ENCODE assay signal across 28 cellular contexts in the genomic region with DNA sequence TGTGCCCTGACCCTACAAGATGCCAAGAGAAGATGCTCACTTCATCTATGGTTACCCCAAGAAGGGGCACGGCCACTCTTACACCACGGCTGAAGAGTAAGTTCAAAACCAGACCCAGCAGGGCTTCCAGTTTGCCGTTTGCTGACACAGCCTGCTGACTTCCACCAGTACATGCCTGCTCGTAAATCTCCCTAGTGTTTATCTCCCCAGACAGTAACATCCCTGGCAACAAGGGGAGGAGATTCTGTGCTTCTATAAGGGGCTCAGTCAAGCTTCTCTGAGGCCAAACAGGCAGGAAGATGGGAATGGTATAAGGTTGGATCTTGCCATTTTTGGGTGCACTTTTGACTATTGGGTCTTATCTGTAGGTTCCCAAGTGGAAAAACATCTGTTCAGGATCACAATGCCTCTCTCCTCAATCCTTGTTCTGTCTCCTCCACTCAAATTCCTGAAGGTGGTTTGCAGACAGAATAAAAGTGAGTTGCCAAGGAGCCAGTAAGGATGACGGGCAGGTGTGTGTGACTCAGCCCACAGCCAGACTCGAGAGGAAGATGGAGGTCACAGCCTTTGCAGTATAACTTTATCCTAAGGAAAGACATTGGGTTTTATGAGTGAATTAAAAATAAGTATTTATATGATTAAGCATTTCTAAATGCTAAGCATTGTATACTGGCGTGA. TPM values are rescaled to one million over a fixed set of nuclear protein-coding genes. Genes with fewer than 3 reads are reported as not detected.
DNase-seq lines count a peak whose midpoint lies in the region; ATAC-seq, FAIRE-seq and TF ChIP-seq lines count a peak whose summit lies in the region.
"Had no signal": no experiment of that assay in that cellular context is flagged by ENCODE, and none has a peak within 500 bp of the region (broad histone marks: within the 10 kb centered on the region; RNA-seq: fewer than 3 reads in every experiment).

No MANE protein-coding gene starts in this region.

- H3K27ac Mint-ChIP-seq in nephron = peak overlapping the region; percentile 4 to 44 (median 8)
- H3K27ac Mint-ChIP-seq in neural progenitor cell = no peak overlapping the region
- H3K27ac Mint-ChIP-seq: activated naive CD4-positive, alpha-beta T cell treated with anti-CD3 and anti-CD28 coated beads, Interleukin-2, amount 50 U/mL, for 24 hours; activated T-helper 1 cell treated with anti-CD3 and anti-CD28 coated beads, Interleukin-12 subunit alpha, Interleukin-12 subunit beta, Interleukin-2, Interleukin-4 antibody, amounts not matched to agents 30 ng/mL and 10 ng/mL and 1 ng/mL, durations not matched to agents 14 hours and 24 hours and 36 hours; endodermal cell had no signal

- no peak overlapping the region for H3K9ac ChIP-seq in K562 (ENCODE audit: insufficient read depth in 1 of 2, low read depth in 2 of 2, low read length in 2 of 2)
- H3K9ac ChIP-seq in neural progenitor cell = no peak overlapping the region
- H3K9ac ChIP-seq: BLaER1 treated with 17β-estradiol and CSF1 and Interleukin-3, amounts not matched to agents 10 nM and 100 nM; KMS-11 had no signal

- no peak overlapping the region for H3K4me3 ChIP-seq in K562
- no peak overlapping the region for H3K4me3 ChIP-seq in neural progenitor cell
- H3K4me3 ChIP-seq: BLaER1 treated with 17β-estradiol and CSF1 and Interleukin-3, amounts not matched to agents 10 nM and 100 nM; body of pancreas; coronary artery; heart left ventricle; mucosa of descending colon; sigmoid colon; upper lobe of left lung had no signal

- H3K36me3 ChIP-seq in K562 (ENCODE audit: control insufficient read depth, insufficient read depth, low read length) (no peaks in the 10 kb centered on the region), neural progenitor cell (no peaks in the 10 kb centered on the region)

- H3K4me1 ChIP-seq in K562 (replicated peaks in 1 of 2; ENCODE audit: control insufficient read depth in 2 of 2, insufficient read depth in 2 of 2, low read length in 2 of 2) = peaks cover 0 to 14% of the 10 kb centered on the region in 2 experiments; a peak in 3 of 5 replicates
- H3K4me1 ChIP-seq in neural progenitor cell = no peaks in the 10 kb centered on the region
- H3K4me1 ChIP-seq: BLaER1 treated with 17β-estradiol and CSF1 and Interleukin-3, amounts not matched to agents 10 nM and 100 nM; body of pancreas; upper lobe of left lung had no signal

- H3K9me3 Mint-ChIP-seq in nephron (no peaks in the 10 kb centered on the region), neural progenitor cell (no peaks in the 10 kb centered on the region)
- H3K9me3 Mint-ChIP-seq: activated naive CD4-positive, alpha-beta T cell treated with anti-CD3 and anti-CD28 coated beads, Interleukin-2, amount 50 U/mL, for 24 hours; activated T-helper 1 cell treated with anti-CD3 and anti-CD28 coated beads, Interleukin-12 subunit alpha, Interleukin-12 subunit beta, Interleukin-2, Interleukin-4 antibody, amounts not matched to agents 30 ng/mL and 10 ng/mL and 1 ng/mL, durations not matched to agents 14 hours and 24 hours and 36 hours; endodermal cell; neural crest cell had no signal

- POLR2A ChIA-PET in K562 (lab: Yijun Ruan, JAX) = interaction anchor here (1.0 kb wide), 1 partner anchor 13 kb away, joined by 6 read pairs; no protein-coding TSS in a partner anchor

- H3K79me2 ChIP-seq in K562 (ENCODE audit: control insufficient read depth, insufficient read depth, low read length) (no peaks in the 10 kb centered on the region), neural progenitor cell (ENCODE audit: low read depth) (no peaks in the 10 kb centered on the region)

- TF ChIP-seq POLR2A in K562 (conservative IDR thresholded peaks at IDR 0.05) = no peak

- no peaks in the 10 kb centered on the region for H3K9me1 ChIP-seq in K562 (ENCODE audit: control insufficient read depth, insufficient read depth, low read length)

- H3K4me2 ChIP-seq in K562 (ENCODE audit: insufficient read depth, low read length) (peak overlapping the region; percentile 51), neural progenitor cell (no peak overlapping the region)
- H3K4me2 ChIP-seq: BLaER1 treated with 17β-estradiol and CSF1 and Interleukin-3, amounts not matched to agents 10 nM and 100 nM; KMS-11 had no signal

- H4K20me1 ChIP-seq in K562 (replicated peaks; ENCODE audit: control insufficient read depth, insufficient read depth, low read length) = no peaks in the 10 kb centered on the region
- H4K20me1 ChIP-seq in neural progenitor cell (ENCODE audit: low read depth) = no peaks in the 10 kb centered on the region
- H4K20me1 ChIP-seq: BLaER1 treated with 17β-estradiol and CSF1 and Interleukin-3, amounts not matched to agents 10 nM and 100 nM had no signal

- H2AFZ ChIP-seq in K562 (ENCODE audit: low read depth, low read length) (peak overlapping the region; percentile 48), neural progenitor cell (replicated peaks) (no peak overlapping the region)

- no peaks in the 10 kb centered on the region for H3K9me3 ChIP-seq in K562 (replicated peaks; ENCODE audit: control insufficient read depth, insufficient read depth, low read depth, low read length)
- no peaks in the 10 kb centered on the region for H3K9me3 ChIP-seq in neural progenitor cell (ENCODE audit: low read depth)
- H3K9me3 ChIP-seq: BLaER1 treated with 17β-estradiol and CSF1 and Interleukin-3, amounts not matched to agents 10 nM and 100 nM; body of pancreas; heart left ventricle; mucosa of descending colon; sigmoid colon; upper lobe of left lung had no signal

- peak; percentile 85 for FAIRE-seq in K562 (lab: Jason Lieb, UNC)
- FAIRE-seq: TTC549 had no signal

- DNase-seq in NCI-H82 (lab: John Stamatoyannopoulos, UW) (peak; percentile 16), NCI-H82 treated with DMSO at 0.1 percent for 48 hours (lab: John Stamatoyannopoulos, UW; ENCODE audit: unreplicated experiment) (no peak), NCI-H2227 (lab: John Stamatoyannopoulos, UW; ENCODE audit: unreplicated experiment) (peak; percentile 38), K562 (ENCODE audit: extremely low read depth in 1 of 4, low spot score in 3 of 4) (peak in 2 of 4 experiments; percentile 64 to 66), EL (no peak), neural progenitor cell (ENCODE audit: low spot score) (no peak)
- no peak for DNase-seq in activated CD8-positive, alpha-beta memory T cell treated with anti-CD3 and anti-CD28 coated beads, Interleukin-2, amount 50 U/mL, for 48 hours
- DNase-seq: activated CD4-positive, alpha-beta T cell treated with anti-CD3 and anti-CD28 coated beads for 4 hours; body of pancreas; endodermal cell; heart left ventricle; mucosa of descending colon; MV-4-11; NCI-H187; posterior cingulate gyrus; sigmoid colon; stimulated activated CD4-positive, alpha-beta T cell treated with anti-CD3 and anti-CD28 coated beads, Interleukin-15, amount 100 ng/mL, for 24 hours; stimulated activated CD8-positive, alpha-beta memory T cell treated with anti-CD3 and anti-CD28 coated beads, Interleukin-4, amount 100 ng/mL, for 48 hours; upper lobe of left lung had no signal

- ATAC-seq in K562 = peak; percentile 90
- ATAC-seq: body of pancreas, heart left ventricle, mucosa of descending colon had no signal

- CTCF ChIA-PET in K562 (lab: Yijun Ruan, JAX; ENCODE audit: low intra/inter-chr PET ratio) = no interaction called here

- H3K4me1 Mint-ChIP-seq in nephron (peaks cover 21% of the 10 kb centered on the region), neural progenitor cell (peaks cover 8% of the 10 kb centered on the region)
- H3K4me1 Mint-ChIP-seq: activated naive CD4-positive, alpha-beta T cell treated with anti-CD3 and anti-CD28 coated beads, Interleukin-2, amount 50 U/mL, for 24 hours had no signal

- no peak for TF ChIP-seq CTCF in K562 (IDR thresholded peaks at IDR 0.05 in 2 of 3, conservative IDR thresholded peaks at IDR 0.05 in 1 of 3; ENCODE audit: insufficient read depth in 2 of 3, low read depth in 1 of 3, low read length in 3 of 3)
- no peak for TF ChIP-seq CTCF in nephron (IDR thresholded peaks at IDR 0.05; ENCODE audit: unreplicated experiment in 3 of 3)
- no peak for TF ChIP-seq CTCF in neural progenitor cell (IDR thresholded peaks at IDR 0.05)

- no peak for TF ChIP-seq RAD21 in K562 (CRISPR knock-in tag; conservative IDR thresholded peaks at IDR 0.05 in 1 of 2, IDR thresholded peaks at IDR 0.05 in 1 of 2)

- no TSS peak for BruUV-seq in K562 (replicated peaks; lab: Mats Ljungman, UMichigan)

- TF ChIP-seq EP300 in K562 (IDR thresholded peaks at IDR 0.05; ENCODE audit: low read length) = peak; percentile 42; the same call in 1 of the 2 replicates

- H3K36me3 Mint-ChIP-seq in nephron (ENCODE audit: low read depth) (peaks cover 10% of the 10 kb centered on the region), neural progenitor cell (no peaks in the 10 kb centered on the region)
- H3K36me3 Mint-ChIP-seq: activated naive CD4-positive, alpha-beta T cell treated with anti-CD3 and anti-CD28 coated beads, Interleukin-2, amount 50 U/mL, for 24 hours had no signal

- no peak overlapping the region for H3K27ac ChIP-seq in K562 (ENCODE audit: extremely low read depth, low read depth, low read length)
- no peak overlapping the region for H3K27ac ChIP-seq in neural progenitor cell
- H3K27ac ChIP-seq: BLaER1 treated with 17β-estradiol and CSF1 and Interleukin-3, amounts not matched to agents 10 nM and 100 nM; body of pancreas; coronary artery; heart left ventricle; KMS-11; sigmoid colon; upper lobe of left lung had no signal

- H3K27me3 Mint-ChIP-seq in nephron (ENCODE audit: low read depth) (no peaks in the 10 kb centered on the region), neural progenitor cell (ENCODE audit: insufficient read depth, low read depth) (no peaks in the 10 kb centered on the region)
- H3K27me3 Mint-ChIP-seq: activated naive CD4-positive, alpha-beta T cell treated with anti-CD3 and anti-CD28 coated beads, Interleukin-2, amount 50 U/mL, for 24 hours had no signal

- in situ Hi-C loops in K562 (cut with MboI) = loop anchor here (25.0 kb wide), 1 partner anchor 420 kb away; no protein-coding TSS in a partner anchor

- H3K4me3 Mint-ChIP-seq in nephron (no peak overlapping the region), neural progenitor cell (no peak overlapping the region)
- H3K4me3 Mint-ChIP-seq: activated naive CD4-positive, alpha-beta T cell treated with anti-CD3 and anti-CD28 coated beads, Interleukin-2, amount 50 U/mL, for 24 hours; activated T-helper 1 cell treated with anti-CD3 and anti-CD28 coated beads, Interleukin-12 subunit alpha, Interleukin-12 subunit beta, Interleukin-2, Interleukin-4 antibody, amounts not matched to agents 30 ng/mL and 10 ng/mL and 1 ng/mL, durations not matched to agents 14 hours and 24 hours and 36 hours; endodermal cell; neural crest cell had no signal

- 11% methylated on average over 7 of the region's 7 CpGs for WGBS in K562 (ENCODE audit: insufficient coverage, low coverage, missing lambda C conversion rate)

- H3F3A ChIP-seq in neural progenitor cell (ENCODE audit: low read depth) = no peaks in the 10 kb centered on the region

- intact Hi-C loops in K562 (cut with micrococcal nuclease) = no loop called here

- H3K27me3 ChIP-seq in K562 (ENCODE audit: control insufficient read depth in 2 of 2, insufficient read depth in 2 of 2, low read length in 2 of 2) (no peaks in the 10 kb centered on the region), neural progenitor cell (no peaks in the 10 kb centered on the region)
- H3K27me3 ChIP-seq: BLaER1 treated with 17β-estradiol and CSF1 and Interleukin-3, amounts not matched to agents 10 nM and 100 nM; body of pancreas; heart left ventricle; sigmoid colon; upper lobe of left lung had no signal

RNA-seq across cellular contexts. Expression of a gene that starts 1.9 kb away (rescaled TPM):
- total RNA-seq in K562 (2011; cell fraction: chromatin; rRNA removed; ENCODE audit: low replicate concordance) = not detected in 2 replicates
- total RNA-seq in K562 (2011; cell fraction: nucleolus; rRNA removed) = not detected in 2 replicates
- total RNA-seq in K562 (2011; cell fraction: nucleoplasm; rRNA removed) = not detected in 2 replicates
- total RNA-seq in K562 (2014; rRNA removed) (not detected in 2 replicates), K562 (2014; rRNA removed; fragmentation: Illumina TruSeq; extraction: Trizol) (not detected in 2 replicates), K562 (2015; rRNA removed; fragmentation: Illumina TruSeq; extraction: Trizol) (not detected in 2 replicates), K562 (2021) (not detected in 2 replicates), neural progenitor cell (ENCODE audit: low replicate concordance) (not detected in 2 replicates)
- polyA plus RNA-seq in K562 (2011; rRNA removed) (not detected in 2 replicates), K562 (2014; fragmentation: Illumina TruSeq; extraction: Trizol) (not detected in 2 replicates), K562 (2014; fragmentation: Nextera tagmentation; extraction: Ambion mirVana) (not detected), K562 (2014; rRNA removed) (not detected in 2 replicates)
- not detected in 2 replicates for polyA plus RNA-seq in K562 (2011; cell fraction: cytosol; rRNA removed)
- polyA plus RNA-seq in K562 (2011; cell fraction: nucleus; rRNA removed) = not detected in 2 replicates
- polyA plus RNA-seq in K562 (2012) = 0.08 and 0.46 TPM in 2 replicates
- polyA minus RNA-seq in K562 (2011; rRNA and poly(A)+ RNA removed) = not detected in 2 replicates
- polyA minus RNA-seq in K562 (2011; cell fraction: cytosol; rRNA and poly(A)+ RNA removed) = not detected in 2 replicates
- polyA minus RNA-seq in K562 (2011; cell fraction: nucleus; rRNA and poly(A)+ RNA removed) = not detected in 2 replicates
- total RNA-seq: activated T-helper 1 cell treated with anti-CD3 and anti-CD28 coated beads, Interleukin-12 subunit alpha, Interleukin-12 subunit beta, Interleukin-2, Interleukin-4 antibody, amounts not matched to agents 30 ng/mL and 10 ng/mL and 1 ng/mL, durations not matched to agents 14 hours and 24 hours and 36 hours; body of pancreas; endodermal cell; fibroblast of lung; heart left ventricle; mucosa of descending colon; neural crest cell; sigmoid colon; upper lobe of left lung had no signal
- polyA plus RNA-seq: fibroblast of lung, heart left ventricle, sigmoid colon had no signal

RNA-seq across cellular contexts. Expression of a gene that starts 59.7 kb away (rescaled TPM):
- total RNA-seq in K562 (2011; cell fraction: chromatin; rRNA removed; ENCODE audit: low replicate concordance) = 33.3 and 50.1 TPM in 2 replicates
- total RNA-seq in K562 (2011; cell fraction: nucleolus; rRNA removed) = 21.5 and 22.9 TPM in 2 replicates
- total RNA-seq in K562 (2011; cell fraction: nucleoplasm; rRNA removed) = 40.9 and 50.4 TPM in 2 replicates
- 8.5 and 9.4 TPM in 2 replicates for total RNA-seq in K562 (2014; rRNA removed)
- 12.6 and 14.5 TPM in 2 replicates for total RNA-seq in K562 (2014; rRNA removed; fragmentation: Illumina TruSeq; extraction: Trizol)
- total RNA-seq in K562 (2015; rRNA removed; fragmentation: Illumina TruSeq; extraction: Trizol) = 15.7 and 17.7 TPM in 2 replicates
- 12.0 and 14.5 TPM in 2 replicates for total RNA-seq in K562 (2021)
- 24.6 and 26.3 TPM in 2 replicates for polyA plus RNA-seq in K562 (2011; rRNA removed)
- polyA plus RNA-seq in K562 (2011; cell fraction: cytosol; rRNA removed) = 8.6 and 21.4 TPM in 2 replicates
- 16.4 and 20.7 TPM in 2 replicates for polyA plus RNA-seq in K562 (2011; cell fraction: nucleus; rRNA removed)
- polyA plus RNA-seq in K562 (2012) = 12.3 and 25.2 TPM in 2 replicates
- polyA plus RNA-seq in K562 (2014; fragmentation: Illumina TruSeq; extraction: Trizol) = 11.1 and 12.9 TPM in 2 replicates
- 1 to 10 TPM; 2.5 to 4.6 TPM for polyA plus RNA-seq in K562 (2014; fragmentation: Nextera tagmentation; extraction: Ambion mirVana)
- 7.1 and 8.3 TPM in 2 replicates for polyA plus RNA-seq in K562 (2014; rRNA removed)
- polyA minus RNA-seq in K562 (2011; rRNA and poly(A)+ RNA removed) = 44.8 and 50.2 TPM in 2 replicates
- 21.6 and 22.4 TPM in 2 replicates for polyA minus RNA-seq in K562 (2011; cell fraction: cytosol; rRNA and poly(A)+ RNA removed)
- polyA minus RNA-seq in K562 (2011; cell fraction: nucleus; rRNA and poly(A)+ RNA removed) = 11.3 and 20.2 TPM in 2 replicates
- total RNA-seq in neural progenitor cell (ENCODE audit: low replicate concordance) = 19.8 and 25.5 TPM in 2 replicates

Comparison
In these comparisons a context has a peak if more than half of its experiments do, and no peak if none do; other contexts are left out.
1. DNase-seq: peak in NCI-H82 (single experiment) and NCI-H2227 (single experiment); none in NCI-H82 treated with DMSO at 0.1 percent for 48 hours (single experiment), EL (single experiment), activated CD8-positive, alpha-beta memory T cell treated with anti-CD3 and anti-CD28 coated beads, Interleukin-2, amount 50 U/mL, for 48 hours (single experiment) and neural progenitor cell (single experiment).